Comparison of ENCODE assay signal across 9 cellular contexts in the genomic region with DNA sequence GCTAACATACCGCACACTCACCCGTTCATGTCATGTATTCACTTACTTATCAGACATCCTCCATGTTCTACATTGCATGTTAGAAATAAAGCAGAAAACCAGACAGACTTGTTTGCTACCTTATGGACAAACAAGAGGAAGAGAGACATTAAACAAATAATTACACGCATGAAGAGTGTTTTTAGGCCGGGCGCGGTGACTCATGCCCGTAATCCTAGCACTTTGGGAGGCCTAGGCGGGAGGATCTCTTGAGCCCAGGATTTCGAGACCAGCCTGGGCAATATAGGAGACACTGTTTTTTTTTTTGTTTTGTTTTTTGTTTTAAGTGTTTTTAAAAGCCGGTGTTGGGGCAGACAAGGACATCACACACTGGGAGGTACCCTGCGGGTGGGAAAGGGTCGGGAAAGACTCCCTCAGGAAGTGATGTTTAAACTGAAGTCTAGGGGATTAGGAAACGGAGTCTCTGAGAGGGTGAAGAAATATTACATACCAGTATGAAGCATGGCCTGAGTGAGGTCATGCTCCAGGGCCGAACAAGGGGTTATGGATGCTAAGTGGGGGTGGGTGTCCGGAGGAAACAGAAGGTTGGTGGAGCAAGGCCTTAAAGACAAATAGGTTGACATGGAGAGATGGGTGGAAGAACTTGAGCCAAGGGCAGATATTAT. TPM values are rescaled to one million over a fixed set of nuclear protein-coding genes. Genes with fewer than 3 reads are reported as not detected.
A peak's percentile ranks its signal among the peaks of the same experiment; 100 is the strongest.
DNase-seq lines count a peak whose midpoint lies in the region; FAIRE-seq and TF ChIP-seq lines count a peak whose summit lies in the region.
"Had no signal": no experiment of that assay in that cellular context is flagged by ENCODE, and none has a peak within 500 bp of the region (broad histone marks: within the 10 kb centered on the region; RNA-seq: fewer than 3 reads in every experiment).

No MANE protein-coding gene starts in this region.

- H3K27ac ChIP-seq in 22Rv1, result peak overlapping the region; percentile 99
- peak overlapping the region; percentile 25 for H3K27ac ChIP-seq in HUES48 (ENCODE audit: low read depth, low read length)
- peak overlapping the region; percentile 98 for H3K27ac ChIP-seq in brain microvascular endothelial cell
- peak overlapping the region; percentile 97 for H3K27ac ChIP-seq in mesenchymal stem cell (ENCODE audit: low read length, poor library complexity, severe bottlenecking)
- H3K27ac ChIP-seq: KMS-11 had no signal

- DNase-seq in brain microvascular endothelial cell (no peak), mesenchymal stem cell (peak; percentile 94), GM19239 (ENCODE audit: insufficient read length, low spot score) (no peak), NCI-H82 (lab: John Stamatoyannopoulos, UW) (no peak), NCI-H1092 treated with DMSO at 0.1 percent for 48 hours (lab: John Stamatoyannopoulos, UW) (no peak), H4 (ENCODE audit: low spot score) (no peak)

- no peak overlapping the region for H2BK5ac ChIP-seq in mesenchymal stem cell (ENCODE audit: low read depth, low read length, poor library complexity, severe bottlenecking)

- H3K4me1 ChIP-seq in HUES48 (ENCODE audit: control insufficient read depth, insufficient read depth, low read length) (peaks cover 20% of the 10 kb centered on the region), mesenchymal stem cell (ENCODE audit: control insufficient read depth, insufficient read depth, low read depth, low read length) (peaks cover 14% of the 10 kb centered on the region)

- peak overlapping the region; percentile 34 for H4K91ac ChIP-seq in mesenchymal stem cell (ENCODE audit: low read length)

- peak overlapping the region; percentile 80 to 90 for H2BK12ac ChIP-seq in mesenchymal stem cell (ENCODE audit: low read length in 2 of 2)

- no peaks in the 10 kb centered on the region for H3K9me3 ChIP-seq in HUES48 (ENCODE audit: control insufficient read depth, insufficient read depth, low read length)
- H3K9me3 ChIP-seq in mesenchymal stem cell (ENCODE audit: control insufficient read depth, low read length), result no peaks in the 10 kb centered on the region

- 18% methylated on average over 15 of the region's 15 CpGs for WGBS in mesenchymal stem cell

- H3K14ac ChIP-seq in mesenchymal stem cell (ENCODE audit: low read length in 2 of 2), result no peak overlapping the region

- in situ Hi-C loops in brain microvascular endothelial cell (cut with HindIII; ENCODE audit: low pct_ligation_motif_present, low sequenced_read_pairs), result no loop called here

- peak overlapping the region; percentile 50 for H2BK120ac ChIP-seq in mesenchymal stem cell (ENCODE audit: low read depth, low read length)

- peak overlapping the region; percentile 28 to 78 for H3K18ac ChIP-seq in mesenchymal stem cell (ENCODE audit: low read depth in 1 of 2, low read length in 2 of 2)

- H2AK5ac ChIP-seq in mesenchymal stem cell (ENCODE audit: low read length, severe bottlenecking), result peak overlapping the region; percentile 47

- TF ChIP-seq CTCF in 22Rv1 (IDR thresholded peaks at IDR 0.05) (no peak), brain microvascular endothelial cell (IDR thresholded peaks at IDR 0.05; ENCODE audit: low read depth, low read length, missing control alignments) (no peak)

- H3K27me3 ChIP-seq in HUES48 (ENCODE audit: control insufficient read depth, insufficient read depth, low read length), result peaks cover 96% of the 10 kb centered on the region
- no peaks in the 10 kb centered on the region for H3K27me3 ChIP-seq in brain microvascular endothelial cell (replicated peaks)
- H3K27me3 ChIP-seq in mesenchymal stem cell (ENCODE audit: control insufficient read depth in 1 of 2, insufficient read depth in 1 of 2, low read length in 2 of 2), result no peaks in the 10 kb centered on the region

- H3K4me3 ChIP-seq in HUES48 (ENCODE audit: low read depth, low read length) (no peak overlapping the region), brain microvascular endothelial cell (ENCODE audit: low read depth, low read length) (no peak overlapping the region), mesenchymal stem cell (ENCODE audit: insufficient read depth in 1 of 2, low read depth in 1 of 2, low read length in 2 of 2) (peak overlapping the region in 1 of 2 experiments; percentile 80)

- H2AFZ ChIP-seq in mesenchymal stem cell (ENCODE audit: low read depth, low read length), result no peak overlapping the region

- H3K4me2 ChIP-seq in mesenchymal stem cell (ENCODE audit: low read length, poor library complexity, severe bottlenecking), result no peak overlapping the region

- H3K4ac ChIP-seq in mesenchymal stem cell (ENCODE audit: low read depth in 1 of 2, low read length in 2 of 2), result peak overlapping the region; percentile 35 to 90

- H4K8ac ChIP-seq in mesenchymal stem cell (ENCODE audit: low read length), result peak overlapping the region; percentile 90

- no peak overlapping the region for H3K23ac ChIP-seq in mesenchymal stem cell (ENCODE audit: low read length in 2 of 2)

- H2BK15ac ChIP-seq in mesenchymal stem cell (ENCODE audit: low read depth, poor library complexity, severe bottlenecking), result peak overlapping the region; percentile 65

- FAIRE-seq in GM19239 (lab: Jason Lieb, UNC), result no peak

- H3K9ac ChIP-seq in HUES48 (ENCODE audit: low read depth, low read length) (no peak overlapping the region), mesenchymal stem cell (ENCODE audit: low read length) (peak overlapping the region; percentile 96)
- H3K9ac ChIP-seq: KMS-11 had no signal

- H3K36me3 ChIP-seq in HUES48 (ENCODE audit: control insufficient read depth, insufficient read depth, low read length), result no peaks in the 10 kb centered on the region
- no peaks in the 10 kb centered on the region for H3K36me3 ChIP-seq in brain microvascular endothelial cell (replicated peaks)
- H3K36me3 ChIP-seq in mesenchymal stem cell (ENCODE audit: control insufficient read depth in 1 of 2, insufficient read depth in 2 of 2, low read depth in 1 of 2, low read length in 2 of 2), result no peaks in the 10 kb centered on the region

- no peaks in the 10 kb centered on the region for H3K79me1 ChIP-seq in mesenchymal stem cell (replicated peaks; ENCODE audit: low read length, poor library complexity, severe bottlenecking)

RNA-seq across cellular contexts. Expression of gene USP3, which starts 2.1 kb away (rescaled TPM):
- polyA plus RNA-seq in mesenchymal stem cell (2013, experiment 1 of 2), result 21.2 TPM
- 20.6 TPM for polyA plus RNA-seq in mesenchymal stem cell (2013, experiment 2 of 2)
- 31.0 and 48.3 TPM in 2 replicates for total RNA-seq in H4 (2014; rRNA removed; shearing (Covaris generic))

Comparison
In these comparisons a context has a peak if more than half of its experiments do, and no peak if none do; other contexts are left out.
1. H3K27ac ChIP-seq: peak in every context shown above with its lines; median percentile 99 in 22Rv1; 98 in brain microvascular endothelial cell; 97 in mesenchymal stem cell; 25 in HUES48.